Comparison of ENCODE assay signal across 7 cellular contexts in the genomic region with DNA sequence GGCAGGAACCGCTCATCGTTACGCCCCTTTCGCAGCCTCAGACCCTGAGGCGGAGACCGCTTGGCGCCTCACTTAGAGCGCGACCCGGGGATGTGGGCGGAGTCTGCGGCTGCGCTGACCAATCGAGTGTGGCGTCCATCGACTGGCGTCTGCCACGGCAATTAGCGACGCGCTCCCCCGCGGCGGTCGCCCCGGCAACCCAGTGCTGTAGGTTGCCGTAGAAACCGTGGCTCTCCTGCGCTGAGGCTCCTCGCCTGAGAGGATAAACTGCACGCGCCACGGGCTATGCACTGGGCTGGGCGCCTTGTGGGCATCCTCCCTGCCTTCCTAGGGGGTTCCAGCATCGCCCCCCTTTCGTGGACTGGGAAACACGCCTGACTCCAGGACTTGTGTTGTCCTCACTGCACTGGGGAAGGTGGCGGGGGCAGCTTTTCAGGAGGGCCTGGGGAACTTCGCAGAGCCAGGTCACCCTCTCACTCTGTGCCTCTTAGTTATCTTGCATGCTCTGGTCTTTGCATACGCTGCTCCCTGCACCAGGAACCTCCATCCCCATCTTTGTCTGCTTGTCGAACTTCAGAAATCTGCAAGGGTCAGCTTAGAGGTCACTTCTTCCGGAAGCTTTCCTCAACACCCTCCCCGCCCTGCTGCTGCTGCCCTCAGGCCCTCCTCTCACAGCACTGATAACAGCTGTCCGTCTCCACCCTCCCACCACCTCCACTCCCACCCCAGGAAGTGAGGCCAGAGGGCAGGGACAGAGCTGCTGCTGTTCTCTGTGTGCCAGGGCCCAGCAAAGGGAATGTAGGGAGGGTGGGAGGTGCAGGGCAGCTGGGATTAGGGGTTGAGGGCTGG. TPM values are rescaled to one million over a fixed set of nuclear protein-coding genes. Genes with fewer than 3 reads are reported as not detected.
DNase-seq lines count a peak whose midpoint lies in the region; ATAC-seq, FAIRE-seq and TF ChIP-seq lines count a peak whose summit lies in the region.

No MANE protein-coding gene starts in this region.

- H3F3A ChIP-seq in smooth muscle cell (ENCODE audit: low read depth), result peaks cover 5% of the 10 kb centered on the region

- no peaks in the 10 kb centered on the region for H3K9me3 Mint-ChIP-seq in activated B cell treated with CpG ODN at 0.5 μM for 24 hours

- H3K36me3 Mint-ChIP-seq in activated B cell treated with CpG ODN at 0.5 μM for 24 hours (ENCODE audit: low read depth), result no peaks in the 10 kb centered on the region

- no peaks in the 10 kb centered on the region for H3K27me3 ChIP-seq in smooth muscle cell (ENCODE audit: low read depth)

- peak overlapping the region; percentile 93 for H3K4me3 Mint-ChIP-seq in activated B cell treated with CpG ODN at 0.5 μM for 24 hours

- intact Hi-C loops in activated B cell treated with CpG ODN at 0.5 μM for 24 hours (cut with micrococcal nuclease), result loop anchor here (1.0 to 5.0 kb wide), 2 partner anchors 12 to 312 kb away; a partner anchor contains a TSS

- 3% methylated on average over 44 of the region's 44 CpGs for WGBS in smooth muscle cell (ENCODE audit: low lambda C conversion rate)

- H3K27ac Mint-ChIP-seq in activated B cell treated with CpG ODN at 0.5 μM for 24 hours, result peak overlapping the region; percentile 92

- no peaks in the 10 kb centered on the region for H3K27me3 Mint-ChIP-seq in activated B cell treated with CpG ODN at 0.5 μM for 24 hours

- POLR2A ChIA-PET in activated B cell treated with CpG ODN at 0.5 μM for 24 hours (lab: Charles Lee), result interaction anchor here (0.7 to 4.6 kb wide), 3 partner anchors 12 to 141 kb away, joined by 3 to 37 read pairs (median 7); a partner anchor contains a TSS

- H2AFZ ChIP-seq in smooth muscle cell (ENCODE audit: low read depth), result no peak overlapping the region

- no peaks in the 10 kb centered on the region for H4K20me1 ChIP-seq in smooth muscle cell (ENCODE audit: low read depth)

- H3K9me3 ChIP-seq in smooth muscle cell (replicated peaks; ENCODE audit: low read depth), result no peaks in the 10 kb centered on the region

- ATAC-seq in HG03064 (IDR thresholded peaks at IDR 0.05; ENCODE audit: low read depth, unreplicated experiment), result peak; percentile 76
- ATAC-seq in activated B cell treated with CpG ODN at 0.5 μM for 24 hours (ENCODE audit: low read depth), result peak; percentile 95

- peak overlapping the region; percentile 89 for H3K4me2 ChIP-seq in smooth muscle cell

- FAIRE-seq in GM18507 (lab: Jason Lieb, UNC), result peak; percentile 96

- no peaks in the 10 kb centered on the region for H3K79me2 ChIP-seq in smooth muscle cell (ENCODE audit: low read depth)

- H3K4me3 ChIP-seq in cardiac fibroblast (replicated peaks in 1 of 2; ENCODE audit: low read depth in 2 of 2, low read length in 2 of 2), result peak overlapping the region; percentile 60 to 64
- H3K4me3 ChIP-seq in smooth muscle cell, result peak overlapping the region; percentile 51

- CTCF ChIA-PET in activated B cell treated with CpG ODN at 0.5 μM for 24 hours (lab: Charles Lee), result no interaction called here

- peak; percentile 94 for DNase-seq in GM18507 (ENCODE audit: extremely low spot score, insufficient read length, low read depth)
- DNase-seq in NCI-H2171 (lab: John Stamatoyannopoulos, UW), result peak; percentile 96
- DNase-seq in activated B cell treated with CpG ODN at 0.5 μM for 24 hours, result peak; percentile 85
- peak; percentile 87 to 95 for DNase-seq in cardiac fibroblast (ENCODE audit: low read depth in 2 of 2)
- DNase-seq in inferior parietal cortex (ENCODE audit: extremely low spot score), result peak; percentile 96
- peak; percentile 78 for DNase-seq in smooth muscle cell (lab: John Stamatoyannopoulos, UW; ENCODE audit: unreplicated experiment)

- peak overlapping the region; percentile 79 for H3K27ac ChIP-seq in smooth muscle cell (ENCODE audit: low read depth)

- H3K4me1 ChIP-seq in smooth muscle cell (ENCODE audit: low read depth), result peaks cover 19% of the 10 kb centered on the region

- TF ChIP-seq CTCF in activated B cell treated with CpG ODN at 0.5 μM for 24 hours (IDR thresholded peaks at IDR 0.05) (no peak), cardiac fibroblast (IDR thresholded peaks at IDR 0.05; ENCODE audit: low read depth, low read length) (no peak), smooth muscle cell (IDR thresholded peaks at IDR 0.05; ENCODE audit: borderline replicate concordance, insufficient read depth, poor library complexity, severe bottlenecking) (no peak)

- H3K4me1 Mint-ChIP-seq in activated B cell treated with CpG ODN at 0.5 μM for 24 hours, result peaks cover 27% of the 10 kb centered on the region

- H3K9ac ChIP-seq in smooth muscle cell (ENCODE audit: low read depth), result peak overlapping the region; percentile 74

- no peaks in the 10 kb centered on the region for H3K36me3 ChIP-seq in smooth muscle cell (ENCODE audit: low read depth)

RNA-seq across cellular contexts. Expression of a gene that starts 0.5 kb away (rescaled TPM):
- 0.12 and 0.67 TPM in 2 replicates for total RNA-seq in activated B cell treated with CpG ODN at 0.5 μM for 24 hours
- total RNA-seq in smooth muscle cell, result 0.13 and 0.45 TPM in 2 replicates
- 0.89 and 1.2 TPM in 2 replicates for polyA plus RNA-seq in smooth muscle cell

RNA-seq across cellular contexts. Expression of a gene that starts 12.5 kb away (rescaled TPM):
- total RNA-seq in activated B cell treated with CpG ODN at 0.5 μM for 24 hours, result 27.1 and 32.3 TPM in 2 replicates
- 16.6 and 28.0 TPM in 2 replicates for total RNA-seq in smooth muscle cell
- 26.8 and 38.6 TPM in 2 replicates for polyA plus RNA-seq in smooth muscle cell

RNA-seq across cellular contexts. Expression of a gene that starts 17.9 kb away (rescaled TPM):
- total RNA-seq in activated B cell treated with CpG ODN at 0.5 μM for 24 hours (not detected in 2 replicates), smooth muscle cell (0.09 and 1.5 TPM in 2 replicates)
- polyA plus RNA-seq in smooth muscle cell, result 0.30 and 1.7 TPM in 2 replicates

RNA-seq across cellular contexts. Expression of a gene that starts 31.3 kb away (rescaled TPM):
- not detected in 2 replicates for total RNA-seq in activated B cell treated with CpG ODN at 0.5 μM for 24 hours
- total RNA-seq in smooth muscle cell, result not detected in 2 replicates
- polyA plus RNA-seq in smooth muscle cell, result 0.48 TPM in 1 of 2 replicates, not detected in the other

RNA-seq across cellular contexts. Expression of a gene that starts 32.3 kb away (rescaled TPM):
- total RNA-seq in activated B cell treated with CpG ODN at 0.5 μM for 24 hours, result 79.2 and 89.3 TPM in 2 replicates
- 28.1 and 34.2 TPM in 2 replicates for total RNA-seq in smooth muscle cell
- 43.9 and 49.7 TPM in 2 replicates for polyA plus RNA-seq in smooth muscle cell

Comparison
In these comparisons a context has a peak if more than half of its experiments do, and no peak if none do; other contexts are left out.
1. Peak in every context shown above with its lines: DNase-seq, ATAC-seq, H3K4me3 ChIP-seq and H3K27ac ChIP-seq.